In genomic region chr17:2799653-2800052, GRCh38 we compare ENCODE assay signal across 12 cellular contexts. TPM values are rescaled to one million over a fixed set of nuclear protein-coding genes. Genes with fewer than 3 reads are reported as not detected.
"Had no signal": no experiment of that assay in that cellular context is flagged by ENCODE, and none has a peak within 500 bp of the region (broad histone marks: within the 10 kb centered on the region; RNA-seq: fewer than 3 reads in every experiment).

No MANE protein-coding gene starts in this region.

- H3K4me1 ChIP-seq: esophagus muscularis mucosa, thyroid gland had no signal

- H3K27me3 ChIP-seq: ovary, thyroid gland had no signal

- ATAC-seq: stimulated activated effector memory CD8-positive, alpha-beta T cell treated with anti-CD3 and anti-CD28 coated beads, Interleukin-12 subunit alpha, Interleukin-12 subunit beta, amount 100 ng/mL, for 72 hours had no signal

- H3K36me3 ChIP-seq: esophagus muscularis mucosa, ovary, thyroid gland had no signal

- H3K36me3 Mint-ChIP-seq: stimulated activated effector memory CD8-positive, alpha-beta T cell treated with anti-CD3 and anti-CD28 coated beads, Interleukin-12 subunit alpha, Interleukin-12 subunit beta, amount 100 ng/mL, for 72 hours had no signal

- H3K4me3 Mint-ChIP-seq: activated T-helper 1 cell treated with anti-CD3 and anti-CD28 coated beads, Interleukin-12 subunit alpha, Interleukin-12 subunit beta, Interleukin-2, Interleukin-4 antibody, amounts not matched to agents 30 ng/mL and 10 ng/mL and 1 ng/mL, durations not matched to agents 14 hours and 24 hours and 36 hours; nephron progenitor cell; stimulated activated effector memory CD8-positive, alpha-beta T cell treated with anti-CD3 and anti-CD28 coated beads, Interleukin-12 subunit alpha, Interleukin-12 subunit beta, amount 100 ng/mL, for 72 hours had no signal

- H3K9me3 Mint-ChIP-seq: activated T-helper 1 cell treated with anti-CD3 and anti-CD28 coated beads, Interleukin-12 subunit alpha, Interleukin-12 subunit beta, Interleukin-2, Interleukin-4 antibody, amounts not matched to agents 30 ng/mL and 10 ng/mL and 1 ng/mL, durations not matched to agents 14 hours and 24 hours and 36 hours; nephron progenitor cell; stimulated activated effector memory CD8-positive, alpha-beta T cell treated with anti-CD3 and anti-CD28 coated beads, Interleukin-12 subunit alpha, Interleukin-12 subunit beta, amount 100 ng/mL, for 72 hours had no signal

- H3K9me3 ChIP-seq: ovary, thyroid gland had no signal

- H3K4me3 ChIP-seq: esophagus muscularis mucosa, ovary, thyroid gland had no signal

- H3K27ac ChIP-seq: esophagus muscularis mucosa, ovary, thyroid gland had no signal

- DNase-seq: aorta, hypothalamus, mesendoderm, nephron progenitor cell, ovary, thyroid gland had no signal

- H3K27ac Mint-ChIP-seq: activated T-helper 1 cell treated with anti-CD3 and anti-CD28 coated beads, Interleukin-12 subunit alpha, Interleukin-12 subunit beta, Interleukin-2, Interleukin-4 antibody, amounts not matched to agents 30 ng/mL and 10 ng/mL and 1 ng/mL, durations not matched to agents 14 hours and 24 hours and 36 hours; stimulated activated effector memory CD8-positive, alpha-beta T cell treated with anti-CD3 and anti-CD28 coated beads, Interleukin-12 subunit alpha, Interleukin-12 subunit beta, amount 100 ng/mL, for 72 hours had no signal

RNA-seq across cellular contexts. Expression of gene CCDC92B, which starts 50.2 kb away (rescaled TPM):
- total RNA-seq: activated CD8-positive, alpha-beta memory T cell treated with anti-CD3 and anti-CD28 coated beads for 36 hours; glomerular endothelial cell; kidney epithelial cell had no signal
